In genomic region chr1:223109581-223110026, GRCh38 we compare ENCODE assay signal across 1 cellular context.
TF ChIP-seq lines count a peak whose summit lies in the region.

No MANE protein-coding gene starts in this region.

TF ChIP-seq in HepG2, 621 proteins besides CTCF, POLR2A, EP300 and RAD21 (continued from another document and continues in another):
- TF ChIP-seq ZNF547 (CRISPR knock-in tag; IDR thresholded peaks at IDR 0.05), result no peak
- TF ChIP-seq ZNF431 (CRISPR knock-in tag; IDR thresholded peaks at IDR 0.05; ENCODE audit: borderline replicate concordance, low read depth), result no peak
- TF ChIP-seq ZNF350 (CRISPR knock-in tag; IDR thresholded peaks at IDR 0.05; ENCODE audit: borderline replicate concordance, low read depth), result no peak
- TF ChIP-seq SMAD1 (CRISPR knock-in tag; IDR thresholded peaks at IDR 0.05; ENCODE audit: borderline replicate concordance, low read depth), result no peak
- TF ChIP-seq, protein P1, sequence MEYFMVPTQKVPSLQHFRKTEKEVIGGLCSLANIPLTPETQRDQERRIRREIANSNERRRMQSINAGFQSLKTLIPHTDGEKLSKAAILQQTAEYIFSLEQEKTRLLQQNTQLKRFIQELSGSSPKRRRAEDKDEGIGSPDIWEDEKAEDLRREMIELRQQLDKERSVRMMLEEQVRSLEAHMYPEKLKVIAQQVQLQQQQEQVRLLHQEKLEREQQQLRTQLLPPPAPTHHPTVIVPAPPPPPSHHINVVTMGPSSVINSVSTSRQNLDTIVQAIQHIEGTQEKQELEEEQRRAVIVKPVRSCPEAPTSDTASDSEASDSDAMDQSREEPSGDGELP (IDR thresholded peaks at IDR 0.05; ENCODE audit: borderline replicate concordance, low read depth), result peak; percentile 96
- peak; percentile 19; the same call in 1 of the 2 replicates for TF ChIP-seq MED1 (CRISPR knock-in tag; IDR thresholded peaks at IDR 0.05)
- TF ChIP-seq FOXP1 (IDR thresholded peaks at IDR 0.05), result no peak
- 0 out of 2 replicates have a peak, but pooled peaks have one; percentile 35 for TF ChIP-seq FOXP1 (CRISPR knock-in tag; IDR thresholded peaks at IDR 0.05)
- no peak for TF ChIP-seq NFYC (CRISPR knock-in tag; IDR thresholded peaks at IDR 0.05)
- TF ChIP-seq, protein P2, sequence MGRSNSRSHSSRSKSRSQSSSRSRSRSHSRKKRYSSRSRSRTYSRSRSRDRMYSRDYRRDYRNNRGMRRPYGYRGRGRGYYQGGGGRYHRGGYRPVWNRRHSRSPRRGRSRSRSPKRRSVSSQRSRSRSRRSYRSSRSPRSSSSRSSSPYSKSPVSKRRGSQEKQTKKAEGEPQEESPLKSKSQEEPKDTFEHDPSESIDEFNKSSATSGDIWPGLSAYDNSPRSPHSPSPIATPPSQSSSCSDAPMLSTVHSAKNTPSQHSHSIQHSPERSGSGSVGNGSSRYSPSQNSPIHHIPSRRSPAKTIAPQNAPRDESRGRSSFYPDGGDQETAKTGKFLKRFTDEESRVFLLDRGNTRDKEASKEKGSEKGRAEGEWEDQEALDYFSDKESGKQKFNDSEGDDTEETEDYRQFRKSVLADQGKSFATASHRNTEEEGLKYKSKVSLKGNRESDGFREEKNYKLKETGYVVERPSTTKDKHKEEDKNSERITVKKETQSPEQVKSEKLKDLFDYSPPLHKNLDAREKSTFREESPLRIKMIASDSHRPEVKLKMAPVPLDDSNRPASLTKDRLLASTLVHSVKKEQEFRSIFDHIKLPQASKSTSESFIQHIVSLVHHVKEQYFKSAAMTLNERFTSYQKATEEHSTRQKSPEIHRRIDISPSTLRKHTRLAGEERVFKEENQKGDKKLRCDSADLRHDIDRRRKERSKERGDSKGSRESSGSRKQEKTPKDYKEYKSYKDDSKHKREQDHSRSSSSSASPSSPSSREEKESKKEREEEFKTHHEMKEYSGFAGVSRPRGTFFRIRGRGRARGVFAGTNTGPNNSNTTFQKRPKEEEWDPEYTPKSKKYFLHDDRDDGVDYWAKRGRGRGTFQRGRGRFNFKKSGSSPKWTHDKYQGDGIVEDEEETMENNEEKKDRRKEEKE (IDR thresholded peaks at IDR 0.05), result no peak
- peak; percentile 27; the same call in 1 of the 2 replicates for TF ChIP-seq HOXA3 (CRISPR knock-in tag; IDR thresholded peaks at IDR 0.05)
- no peak for TF ChIP-seq MYNN (CRISPR knock-in tag; IDR thresholded peaks at IDR 0.05; ENCODE audit: low read depth)
- no peak for TF ChIP-seq MLLT10 (CRISPR knock-in tag; IDR thresholded peaks at IDR 0.05)
- TF ChIP-seq BHLHE40 (IDR thresholded peaks at IDR 0.05; ENCODE audit: low read length), result peak; percentile 29; the same call in 1 of the 2 replicates
- peak; percentile 28; the same call in 1 of the 2 replicates for TF ChIP-seq NFIC (IDR thresholded peaks at IDR 0.05; ENCODE audit: low read length)
- 0 out of 2 replicates have a peak, but pooled peaks have one; percentile 17 for TF ChIP-seq CREM (IDR thresholded peaks at IDR 0.05)
- TF ChIP-seq CREM (CRISPR knock-in tag; IDR thresholded peaks at IDR 0.05), result no peak
- no peak for TF ChIP-seq SALL2 (CRISPR knock-in tag; IDR thresholded peaks at IDR 0.05)
- TF ChIP-seq SMARCC2 (IDR thresholded peaks at IDR 0.05), result no peak
- TF ChIP-seq MAZ (IDR thresholded peaks at IDR 0.05; ENCODE audit: borderline replicate concordance, low read depth, low read length), result no peak
- no peak for TF ChIP-seq MAZ (CRISPR knock-in tag; IDR thresholded peaks at IDR 0.05; ENCODE audit: low read depth)
- peak; percentile 37; the same call in 1 of the 2 replicates for TF ChIP-seq ZNF816 (CRISPR knock-in tag; IDR thresholded peaks at IDR 0.05; ENCODE audit: borderline replicate concordance)
- TF ChIP-seq TERF1 (CRISPR knock-in tag; IDR thresholded peaks at IDR 0.05), result no peak
- no peak for TF ChIP-seq SMYD3 (CRISPR knock-in tag; IDR thresholded peaks at IDR 0.05)
- TF ChIP-seq NFYB (CRISPR knock-in tag; IDR thresholded peaks at IDR 0.05), result no peak
- TF ChIP-seq WIZ (CRISPR knock-in tag; IDR thresholded peaks at IDR 0.05), result no peak
- TF ChIP-seq FOSL2 (CRISPR knock-in tag; IDR thresholded peaks at IDR 0.05), result peak; percentile 93
- no peak for TF ChIP-seq ZNF513 (CRISPR knock-in tag; conservative IDR thresholded peaks at IDR 0.05)
- peak; percentile 66; the same call in 1 of the 2 replicates for TF ChIP-seq ARID3A (IDR thresholded peaks at IDR 0.05; ENCODE audit: low read depth, low read length)
- TF ChIP-seq ZZZ3 (CRISPR knock-in tag; IDR thresholded peaks at IDR 0.05; ENCODE audit: borderline replicate concordance), result no peak
- no peak for TF ChIP-seq PHF8 (CRISPR knock-in tag; IDR thresholded peaks at IDR 0.05)
- TF ChIP-seq NR2F6 (IDR thresholded peaks at IDR 0.05), result no peak; the same call in 1 of the 2 replicates
- peak; percentile 63; the same call in 1 of the 2 replicates for TF ChIP-seq NR2F6 (CRISPR knock-in tag; IDR thresholded peaks at IDR 0.05)
- TF ChIP-seq, protein P3, sequence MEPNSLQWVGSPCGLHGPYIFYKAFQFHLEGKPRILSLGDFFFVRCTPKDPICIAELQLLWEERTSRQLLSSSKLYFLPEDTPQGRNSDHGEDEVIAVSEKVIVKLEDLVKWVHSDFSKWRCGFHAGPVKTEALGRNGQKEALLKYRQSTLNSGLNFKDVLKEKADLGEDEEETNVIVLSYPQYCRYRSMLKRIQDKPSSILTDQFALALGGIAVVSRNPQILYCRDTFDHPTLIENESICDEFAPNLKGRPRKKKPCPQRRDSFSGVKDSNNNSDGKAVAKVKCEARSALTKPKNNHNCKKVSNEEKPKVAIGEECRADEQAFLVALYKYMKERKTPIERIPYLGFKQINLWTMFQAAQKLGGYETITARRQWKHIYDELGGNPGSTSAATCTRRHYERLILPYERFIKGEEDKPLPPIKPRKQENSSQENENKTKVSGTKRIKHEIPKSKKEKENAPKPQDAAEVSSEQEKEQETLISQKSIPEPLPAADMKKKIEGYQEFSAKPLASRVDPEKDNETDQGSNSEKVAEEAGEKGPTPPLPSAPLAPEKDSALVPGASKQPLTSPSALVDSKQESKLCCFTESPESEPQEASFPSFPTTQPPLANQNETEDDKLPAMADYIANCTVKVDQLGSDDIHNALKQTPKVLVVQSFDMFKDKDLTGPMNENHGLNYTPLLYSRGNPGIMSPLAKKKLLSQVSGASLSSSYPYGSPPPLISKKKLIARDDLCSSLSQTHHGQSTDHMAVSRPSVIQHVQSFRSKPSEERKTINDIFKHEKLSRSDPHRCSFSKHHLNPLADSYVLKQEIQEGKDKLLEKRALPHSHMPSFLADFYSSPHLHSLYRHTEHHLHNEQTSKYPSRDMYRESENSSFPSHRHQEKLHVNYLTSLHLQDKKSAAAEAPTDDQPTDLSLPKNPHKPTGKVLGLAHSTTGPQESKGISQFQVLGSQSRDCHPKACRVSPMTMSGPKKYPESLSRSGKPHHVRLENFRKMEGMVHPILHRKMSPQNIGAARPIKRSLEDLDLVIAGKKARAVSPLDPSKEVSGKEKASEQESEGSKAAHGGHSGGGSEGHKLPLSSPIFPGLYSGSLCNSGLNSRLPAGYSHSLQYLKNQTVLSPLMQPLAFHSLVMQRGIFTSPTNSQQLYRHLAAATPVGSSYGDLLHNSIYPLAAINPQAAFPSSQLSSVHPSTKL (CRISPR knock-in tag; IDR thresholded peaks at IDR 0.05), result peak; percentile 93
- no peak for TF ChIP-seq ZMYM2 (CRISPR knock-in tag; IDR thresholded peaks at IDR 0.05)
- TF ChIP-seq SPEN (CRISPR knock-in tag; IDR thresholded peaks at IDR 0.05; ENCODE audit: low read depth), result 0 out of 2 replicates have a peak, but pooled peaks have one; percentile 31
- TF ChIP-seq ZSCAN22 (CRISPR knock-in tag; IDR thresholded peaks at IDR 0.05), result no peak
- TF ChIP-seq, protein P4, sequence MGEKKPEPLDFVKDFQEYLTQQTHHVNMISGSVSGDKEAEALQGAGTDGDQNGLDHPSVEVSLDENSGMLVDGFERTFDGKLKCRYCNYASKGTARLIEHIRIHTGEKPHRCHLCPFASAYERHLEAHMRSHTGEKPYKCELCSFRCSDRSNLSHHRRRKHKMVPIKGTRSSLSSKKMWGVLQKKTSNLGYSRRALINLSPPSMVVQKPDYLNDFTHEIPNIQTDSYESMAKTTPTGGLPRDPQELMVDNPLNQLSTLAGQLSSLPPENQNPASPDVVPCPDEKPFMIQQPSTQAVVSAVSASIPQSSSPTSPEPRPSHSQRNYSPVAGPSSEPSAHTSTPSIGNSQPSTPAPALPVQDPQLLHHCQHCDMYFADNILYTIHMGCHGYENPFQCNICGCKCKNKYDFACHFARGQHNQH (CRISPR knock-in tag; IDR thresholded peaks at IDR 0.05), result no peak
- TF ChIP-seq HMG20A (CRISPR knock-in tag; IDR thresholded peaks at IDR 0.05; ENCODE audit: borderline replicate concordance), result peak; percentile 69; the same call in 1 of the 2 replicates
- TF ChIP-seq ZNF572 (CRISPR knock-in tag; IDR thresholded peaks at IDR 0.05), result no peak
- no peak for TF ChIP-seq ZNF598 (CRISPR knock-in tag; IDR thresholded peaks at IDR 0.05; ENCODE audit: borderline replicate concordance)
- TF ChIP-seq TEAD3 (CRISPR knock-in tag; optimal IDR thresholded peaks at IDR 0.05; ENCODE audit: borderline replicate concordance), result peak; percentile 90
- TF ChIP-seq, protein P5, sequence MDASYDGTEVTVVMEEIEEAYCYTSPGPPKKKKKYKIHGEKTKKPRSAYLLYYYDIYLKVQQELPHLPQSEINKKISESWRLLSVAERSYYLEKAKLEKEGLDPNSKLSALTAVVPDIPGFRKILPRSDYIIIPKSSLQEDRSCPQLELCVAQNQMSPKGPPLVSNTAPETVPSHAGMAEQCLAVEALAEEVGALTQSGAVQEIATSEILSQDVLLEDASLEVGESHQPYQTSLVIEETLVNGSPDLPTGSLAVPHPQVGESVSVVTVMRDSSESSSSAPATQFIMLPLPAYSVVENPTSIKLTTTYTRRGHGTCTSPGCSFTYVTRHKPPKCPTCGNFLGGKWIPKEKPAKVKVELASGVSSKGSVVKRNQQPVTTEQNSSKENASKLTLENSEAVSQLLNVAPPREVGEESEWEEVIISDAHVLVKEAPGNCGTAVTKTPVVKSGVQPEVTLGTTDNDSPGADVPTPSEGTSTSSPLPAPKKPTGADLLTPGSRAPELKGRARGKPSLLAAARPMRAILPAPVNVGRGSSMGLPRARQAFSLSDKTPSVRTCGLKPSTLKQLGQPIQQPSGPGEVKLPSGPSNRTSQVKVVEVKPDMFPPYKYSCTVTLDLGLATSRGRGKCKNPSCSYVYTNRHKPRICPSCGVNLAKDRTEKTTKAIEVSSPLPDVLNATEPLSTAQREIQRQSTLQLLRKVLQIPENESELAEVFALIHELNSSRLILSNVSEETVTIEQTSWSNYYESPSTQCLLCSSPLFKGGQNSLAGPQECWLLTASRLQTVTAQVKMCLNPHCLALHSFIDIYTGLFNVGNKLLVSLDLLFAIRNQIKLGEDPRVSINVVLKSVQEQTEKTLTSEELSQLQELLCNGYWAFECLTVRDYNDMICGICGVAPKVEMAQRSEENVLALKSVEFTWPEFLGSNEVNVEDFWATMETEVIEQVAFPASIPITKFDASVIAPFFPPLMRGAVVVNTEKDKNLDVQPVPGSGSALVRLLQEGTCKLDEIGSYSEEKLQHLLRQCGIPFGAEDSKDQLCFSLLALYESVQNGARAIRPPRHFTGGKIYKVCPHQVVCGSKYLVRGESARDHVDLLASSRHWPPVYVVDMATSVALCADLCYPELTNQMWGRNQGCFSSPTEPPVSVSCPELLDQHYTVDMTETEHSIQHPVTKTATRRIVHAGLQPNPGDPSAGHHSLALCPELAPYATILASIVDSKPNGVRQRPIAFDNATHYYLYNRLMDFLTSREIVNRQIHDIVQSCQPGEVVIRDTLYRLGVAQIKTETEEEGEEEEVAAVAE (CRISPR knock-in tag; IDR thresholded peaks at IDR 0.05; ENCODE audit: borderline replicate concordance), result 0 out of 2 replicates have a peak, but pooled peaks have one; percentile 56
- 0 out of 2 replicates have a peak, but pooled peaks have one; percentile 18 for TF ChIP-seq ATF3 (CRISPR knock-in tag; IDR thresholded peaks at IDR 0.05)
- TF ChIP-seq, protein P6, sequence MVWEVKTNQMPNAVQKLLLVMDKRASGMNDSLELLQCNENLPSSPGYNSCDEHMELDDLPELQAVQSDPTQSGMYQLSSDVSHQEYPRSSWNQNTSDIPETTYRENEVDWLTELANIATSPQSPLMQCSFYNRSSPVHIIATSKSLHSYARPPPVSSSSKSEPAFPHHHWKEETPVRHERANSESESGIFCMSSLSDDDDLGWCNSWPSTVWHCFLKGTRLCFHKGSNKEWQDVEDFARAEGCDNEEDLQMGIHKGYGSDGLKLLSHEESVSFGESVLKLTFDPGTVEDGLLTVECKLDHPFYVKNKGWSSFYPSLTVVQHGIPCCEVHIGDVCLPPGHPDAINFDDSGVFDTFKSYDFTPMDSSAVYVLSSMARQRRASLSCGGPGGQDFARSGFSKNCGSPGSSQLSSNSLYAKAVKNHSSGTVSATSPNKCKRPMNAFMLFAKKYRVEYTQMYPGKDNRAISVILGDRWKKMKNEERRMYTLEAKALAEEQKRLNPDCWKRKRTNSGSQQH (CRISPR knock-in tag; IDR thresholded peaks at IDR 0.05; ENCODE audit: low read depth), result 0 out of 2 replicates have a peak, but pooled peaks have one; percentile 35
